Comparison of ENCODE assay signal across 19 cellular contexts in the genomic region with DNA sequence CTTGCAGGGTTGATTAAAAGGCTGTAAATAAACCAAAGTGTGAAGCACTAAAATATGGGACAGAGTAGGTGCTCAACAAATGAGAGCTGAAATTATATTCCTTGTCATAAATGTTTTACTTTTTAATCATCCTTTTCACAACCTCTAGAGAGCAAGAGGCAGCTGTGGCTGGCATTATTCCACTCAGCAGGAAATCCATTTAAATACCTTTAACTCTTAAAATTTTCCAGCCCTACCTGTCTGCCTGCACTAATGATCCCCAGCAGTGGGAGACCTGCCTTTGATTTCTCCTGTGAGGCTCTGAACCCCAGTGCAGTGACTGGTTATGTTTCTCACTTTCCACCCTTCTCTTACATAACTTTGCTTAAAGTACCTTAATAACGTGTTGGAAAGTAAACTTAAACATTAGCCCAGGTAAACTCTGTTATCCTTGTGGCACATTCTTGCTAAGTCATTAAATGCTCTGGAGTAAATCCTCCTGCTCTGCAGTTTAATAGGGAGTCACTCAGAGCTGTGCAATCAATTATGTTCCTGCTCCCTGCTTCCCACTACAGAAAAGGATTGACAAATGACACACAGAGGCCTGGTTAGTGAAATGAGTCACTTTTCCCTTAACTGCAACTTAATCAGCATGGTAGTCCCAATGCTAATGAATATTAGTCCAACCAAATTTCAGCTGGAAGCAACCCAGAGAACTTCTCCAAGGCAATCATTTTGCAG.
DNase-seq lines count a peak whose midpoint lies in the region; ATAC-seq and TF ChIP-seq lines count a peak whose summit lies in the region.
"Had no signal": no experiment of that assay in that cellular context is flagged by ENCODE, and none has a peak within 500 bp of the region (broad histone marks: within the 10 kb centered on the region; RNA-seq: fewer than 3 reads in every experiment).

No MANE protein-coding gene starts in this region.

- H3K4me1 Mint-ChIP-seq in GM23338 (peaks cover 39% of the 10 kb centered on the region), endodermal cell (peaks cover 8% of the 10 kb centered on the region)
- H3K4me1 Mint-ChIP-seq: CD4-positive, CD25-positive, alpha-beta regulatory T cell had no signal

- H3K4me3 Mint-ChIP-seq in GM23338 (no peak overlapping the region), endodermal cell (no peak overlapping the region)
- H3K4me3 Mint-ChIP-seq: CD4-positive, CD25-positive, alpha-beta regulatory T cell had no signal

- WGBS in endodermal cell (ENCODE audit: insufficient coverage in 1 of 2, insufficient read length in 1 of 2), 2 experiments, result 17 to 40% methylated on average over 1 of the region's 1 CpG

- H3K4me3 ChIP-seq in GM23338, result peak overlapping the region; percentile 2; the same call in 1 of the 2 replicates
- no peak overlapping the region for H3K4me3 ChIP-seq in endodermal cell (ENCODE audit: low read length)

- no peak overlapping the region for H3K9ac ChIP-seq in endodermal cell (ENCODE audit: extremely low read depth, low read length, poor library complexity, severe bottlenecking)

- H3K9me2 ChIP-seq in GM23338 (ENCODE audit: insufficient read depth), result no peaks in the 10 kb centered on the region

- ATAC-seq in GM23338 (peak; percentile 94), GM19395 (IDR thresholded peaks at IDR 0.05; ENCODE audit: unreplicated experiment) (no peak)
- ATAC-seq: HCT116 had no signal

- H3K4me1 ChIP-seq in GM23338 (ENCODE audit: insufficient read depth), result peaks cover 47% of the 10 kb centered on the region
- no peaks in the 10 kb centered on the region for H3K4me1 ChIP-seq in endodermal cell (ENCODE audit: control insufficient read depth, insufficient read depth, low read length)
- H3K4me1 ChIP-seq: BE2C, Caco-2 had no signal

- DNase-seq in GM23338 (ENCODE audit: low spot score) (peak; percentile 65), NCI-H1417 (lab: John Stamatoyannopoulos, UW) (peak in 2 of 3 experiments; percentile 64 to 83), endodermal cell (peak; percentile 63), iPS-NIHi7 (ENCODE audit: extremely low spot score) (peak; percentile 56), NOMO-1 treated with DMSO at 0.1 percent for 48 hours (lab: John Stamatoyannopoulos, UW; ENCODE audit: unreplicated experiment) (no peak)
- DNase-seq in activated T-cell treated with anti-CD3 and anti-CD28 coated beads, Interleukin-2, amount 50 U/mL, for 48 hours, result no peak
- no peak for DNase-seq in stimulated activated CD4-positive, alpha-beta T cell treated with anti-CD3 and anti-CD28 coated beads, Interleukin-4, amount 100 ng/mL, for 1 hour
- DNase-seq: BE2C; Caco-2; CD4-positive, CD25-positive, alpha-beta regulatory T cell; DMS153; GDM1; KBM-7; NCI-H187 treated with DMSO at 0.1 percent for 48 hours; NCI-H69; NK-92 treated with Interleukin-12 subunit alpha and Interleukin-12 subunit beta, amount 100 ng/mL, for 24 hours; Right ventricle myocardium superior had no signal

- TF ChIP-seq CTCF in GM23338 (conservative IDR thresholded peaks at IDR 0.05; ENCODE audit: low read depth in 2 of 2) (no peak), endodermal cell (conservative IDR thresholded peaks at IDR 0.05) (no peak)

- H3K27ac Mint-ChIP-seq in GM23338, result peak overlapping the region; percentile 66
- peak overlapping the region; percentile 30 for H3K27ac Mint-ChIP-seq in endodermal cell
- H3K27ac Mint-ChIP-seq: CD4-positive, CD25-positive, alpha-beta regulatory T cell had no signal

- H3K36me3 Mint-ChIP-seq in GM23338 (ENCODE audit: low read depth) (peaks cover 24% of the 10 kb centered on the region), endodermal cell (ENCODE audit: low read depth) (peaks cover 7% of the 10 kb centered on the region)
- H3K36me3 Mint-ChIP-seq: CD4-positive, CD25-positive, alpha-beta regulatory T cell had no signal

- H4K20me1 ChIP-seq in GM23338 (replicated peaks; ENCODE audit: insufficient read depth), result no peaks in the 10 kb centered on the region

- H3K27me3 ChIP-seq in GM23338 (ENCODE audit: insufficient read depth) (no peaks in the 10 kb centered on the region), endodermal cell (ENCODE audit: control insufficient read depth, insufficient read depth, low read length, poor library complexity, severe bottlenecking) (no peaks in the 10 kb centered on the region)
- H3K27me3 ChIP-seq: BE2C had no signal

- H2AFZ ChIP-seq in GM23338, result no peak overlapping the region

- H3K27ac ChIP-seq in GM23338 (ENCODE audit: low read depth) (peak overlapping the region; percentile 70; the same call in 1 of the 2 replicates), endodermal cell (ENCODE audit: low read depth, low read length) (no peak overlapping the region)

- H3K27me3 Mint-ChIP-seq in GM23338 (ENCODE audit: insufficient read depth, low read depth, poor library complexity), result peaks cover 5% of the 10 kb centered on the region
- H3K27me3 Mint-ChIP-seq in endodermal cell (ENCODE audit: insufficient read depth), result no peaks in the 10 kb centered on the region
- H3K27me3 Mint-ChIP-seq: CD4-positive, CD25-positive, alpha-beta regulatory T cell had no signal

- H3K9me3 ChIP-seq in endodermal cell (ENCODE audit: control insufficient read depth, low read length), result peaks cover 12% of the 10 kb centered on the region
- H3K9me3 ChIP-seq: BE2C, Caco-2 had no signal

- H3K9me3 Mint-ChIP-seq in GM23338 (peaks cover 24% of the 10 kb centered on the region), endodermal cell (peaks cover 17% of the 10 kb centered on the region)

- H3K4me2 ChIP-seq in GM23338, result peak overlapping the region; percentile 30

- no peaks in the 10 kb centered on the region for H3F3A ChIP-seq in GM23338 (replicated peaks; ENCODE audit: low read depth)

- no peaks in the 10 kb centered on the region for H3K79me2 ChIP-seq in GM23338 (replicated peaks; ENCODE audit: insufficient read depth)

- H3K36me3 ChIP-seq in GM23338 (ENCODE audit: insufficient read depth) (no peaks in the 10 kb centered on the region), endodermal cell (ENCODE audit: control insufficient read depth, insufficient read depth, low read length) (no peaks in the 10 kb centered on the region)
- H3K36me3 ChIP-seq: BE2C had no signal

TF ChIP-seq in GM23338, 12 proteins besides CTCF, POLR2A, EP300 and RAD21 (continues in another document):
- no peak for TF ChIP-seq EZH2phosphoT487 (IDR thresholded peaks at IDR 0.05; ENCODE audit: unreplicated experiment)
- no peak for TF ChIP-seq STAT1 (IDR thresholded peaks at IDR 0.05; ENCODE audit: unreplicated experiment)
- TF ChIP-seq, protein P1, sequence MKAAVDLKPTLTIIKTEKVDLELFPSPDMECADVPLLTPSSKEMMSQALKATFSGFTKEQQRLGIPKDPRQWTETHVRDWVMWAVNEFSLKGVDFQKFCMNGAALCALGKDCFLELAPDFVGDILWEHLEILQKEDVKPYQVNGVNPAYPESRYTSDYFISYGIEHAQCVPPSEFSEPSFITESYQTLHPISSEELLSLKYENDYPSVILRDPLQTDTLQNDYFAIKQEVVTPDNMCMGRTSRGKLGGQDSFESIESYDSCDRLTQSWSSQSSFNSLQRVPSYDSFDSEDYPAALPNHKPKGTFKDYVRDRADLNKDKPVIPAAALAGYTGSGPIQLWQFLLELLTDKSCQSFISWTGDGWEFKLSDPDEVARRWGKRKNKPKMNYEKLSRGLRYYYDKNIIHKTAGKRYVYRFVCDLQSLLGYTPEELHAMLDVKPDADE (IDR thresholded peaks at IDR 0.05), result no peak
- peak; percentile 42; the same call in 1 of the 2 replicates for TF ChIP-seq NANOG (IDR thresholded peaks at IDR 0.05; ENCODE audit: borderline replicate concordance)
- TF ChIP-seq POLR2AphosphoS5 (IDR thresholded peaks at IDR 0.05; ENCODE audit: low read depth), result no peak

Comparison
In these comparisons a context has a peak if more than half of its experiments do, and no peak if none do; other contexts are left out.
1. DNase-seq: peak in GM23338 (single experiment), NCI-H1417 (2 of 3), endodermal cell (single experiment) and iPS-NIHi7 (single experiment); none in activated T-cell treated with anti-CD3 and anti-CD28 coated beads, Interleukin-2, amount 50 U/mL, for 48 hours (0 of 2), NOMO-1 treated with DMSO at 0.1 percent for 48 hours (single experiment) and stimulated activated CD4-positive, alpha-beta T cell treated with anti-CD3 and anti-CD28 coated beads, Interleukin-4, amount 100 ng/mL, for 1 hour (single experiment).